21 cellular contexts compared by ENCODE assay signal in the genomic region with DNA sequence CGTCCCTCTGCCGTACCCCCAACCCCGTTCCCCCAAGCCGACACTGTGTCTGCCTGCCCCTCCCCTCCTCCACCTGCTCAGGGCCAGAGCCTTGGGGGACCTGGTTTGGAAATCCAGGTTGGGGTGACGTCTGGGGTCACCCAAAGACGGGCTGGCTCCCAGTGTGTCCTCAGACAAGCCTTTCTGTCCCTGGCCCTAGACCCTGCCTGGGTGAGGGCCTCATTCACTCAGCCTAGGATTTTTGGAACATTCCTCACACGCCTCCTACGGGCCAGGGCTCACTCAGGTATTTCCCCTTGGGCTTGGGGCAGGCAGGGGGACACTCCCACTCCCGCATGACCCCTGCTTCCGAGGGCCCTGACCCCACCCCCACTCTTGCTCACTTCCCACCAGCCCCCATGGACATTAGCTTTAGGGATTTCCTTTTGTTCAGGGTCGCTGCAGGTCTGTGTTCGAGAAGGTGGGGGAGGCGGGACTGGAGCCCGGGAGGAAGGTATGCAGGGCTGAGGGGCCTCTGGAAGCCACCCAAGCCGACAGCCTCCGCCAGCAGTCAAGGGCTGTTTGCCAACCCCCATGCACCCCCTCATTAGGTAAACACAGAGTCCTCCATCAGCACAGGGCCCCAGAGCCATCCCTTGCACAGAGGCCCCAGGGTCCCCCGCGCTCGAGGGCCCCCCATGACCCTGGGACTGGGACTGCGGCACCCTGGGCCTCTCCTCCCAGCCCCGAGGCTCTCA. TPM values are rescaled to one million over a fixed set of nuclear protein-coding genes. Genes with fewer than 3 reads are reported as not detected.
DNase-seq lines count a peak whose midpoint lies in the region; ATAC-seq, FAIRE-seq and TF ChIP-seq lines count a peak whose summit lies in the region.
"Had no signal": no experiment of that assay in that cellular context is flagged by ENCODE, and none has a peak within 500 bp of the region (broad histone marks: within the 10 kb centered on the region; RNA-seq: fewer than 3 reads in every experiment).

No MANE protein-coding gene starts in this region.

- no peaks in the 10 kb centered on the region for H3K4me1 Mint-ChIP-seq in activated naive CD8-positive, alpha-beta T cell treated with anti-CD3 and anti-CD28 coated beads, Interleukin-2, amount 50 U/mL, for 24 hours
- H3K4me1 Mint-ChIP-seq: activated CD4-positive, alpha-beta memory T cell treated with anti-CD3 and anti-CD28 coated beads, Interleukin-2, amount 10 ng/mL, durations not matched to agents 7 days and 5 days; CD4-positive, CD25-positive, alpha-beta regulatory T cell; stimulated activated effector memory CD8-positive, alpha-beta T cell treated with anti-CD3 and anti-CD28 coated beads, Interleukin-12 subunit alpha, Interleukin-12 subunit beta, amount 100 ng/mL, for 72 hours had no signal

- H3K79me1 ChIP-seq in IMR-90 (ENCODE audit: low read depth in 1 of 2, low read length in 2 of 2) = no peaks in the 10 kb centered on the region
- H3K79me1 ChIP-seq in neuronal stem cell (ENCODE audit: low read depth, low read length) = no peaks in the 10 kb centered on the region

- H3K27me3 ChIP-seq in BLaER1 treated with 17β-estradiol and CSF1 and Interleukin-3, amounts not matched to agents 10 nM and 100 nM = peaks cover 0 to 15% (median 0%) of the 10 kb centered on the region in 11 experiments; a peak in 3 of 22 replicates
- H3K27me3 ChIP-seq in IMR-90 (ENCODE audit: control insufficient read depth, insufficient read depth, low read length) (peaks cover 46% of the 10 kb centered on the region), neuronal stem cell (ENCODE audit: control insufficient read depth in 3 of 3, insufficient read depth in 3 of 3, low read depth in 1 of 3, low read length in 3 of 3) (peaks cover 0 to 28% (median 3%) of the 10 kb centered on the region in 3 experiments)

- no peak overlapping the region for H3K56ac ChIP-seq in IMR-90 (ENCODE audit: extremely low read depth, insufficient read depth, low read length)

- no peaks in the 10 kb centered on the region for H3K36me3 ChIP-seq in BLaER1 treated with 17β-estradiol and CSF1 and Interleukin-3, amounts not matched to agents 10 nM and 100 nM
- H3K36me3 ChIP-seq in IMR-90 (ENCODE audit: control insufficient read depth, insufficient read depth, low read length) (no peaks in the 10 kb centered on the region), kidney (ENCODE audit: control insufficient read depth in 1 of 2, insufficient read depth in 2 of 2, low read length in 2 of 2) (no peaks in the 10 kb centered on the region), neuronal stem cell (replicated peaks in 1 of 2; ENCODE audit: control insufficient read depth in 2 of 2, insufficient read depth in 2 of 2, low read length in 2 of 2) (peaks cover 0 to 2% of the 10 kb centered on the region in 2 donors)

- H2AK9ac ChIP-seq in IMR-90 (replicated peaks; ENCODE audit: low read depth, low read length, poor library complexity) = peak overlapping the region; percentile 42

- H2BK20ac ChIP-seq in IMR-90 (ENCODE audit: low read depth, low read length) = no peak overlapping the region

- H2BK120ac ChIP-seq in IMR-90 (ENCODE audit: low read depth, low read length) (no peak overlapping the region), neuronal stem cell (ENCODE audit: low read depth, low read length) (peak overlapping the region; percentile 64)

- H3K18ac ChIP-seq in IMR-90 (ENCODE audit: low read depth, low read length) (no peak overlapping the region), neuronal stem cell (ENCODE audit: low read length) (peak overlapping the region; percentile 72)

- H3K23ac ChIP-seq in IMR-90 (ENCODE audit: low read depth, low read length) = no peak overlapping the region
- H3K23ac ChIP-seq in neuronal stem cell (ENCODE audit: low read depth, low read length, poor library complexity) = no peak overlapping the region

- peak overlapping the region in 6 of 11 experiments; percentile 7 to 32 (median 12); a peak in 9 of 22 replicates for H3K4me2 ChIP-seq in BLaER1 treated with 17β-estradiol and CSF1 and Interleukin-3, amounts not matched to agents 10 nM and 100 nM
- H3K4me2 ChIP-seq in IMR-90 (ENCODE audit: low read depth, low read length) = no peak overlapping the region
- H3K4me2 ChIP-seq in neuronal stem cell (ENCODE audit: insufficient read depth, low read length, poor library complexity, severe bottlenecking) = no peak overlapping the region

- no peak for TF ChIP-seq POLR2A in IMR-90 (IDR thresholded peaks at IDR 0.05; ENCODE audit: low read depth, low read length)

- POLR2A ChIA-PET in IMR-90 (lab: Charles Lee; ENCODE audit: unreplicated experiment) = no interaction called here

- no peak overlapping the region for H3K9ac ChIP-seq in BLaER1 treated with 17β-estradiol and CSF1 and Interleukin-3, amounts not matched to agents 10 nM and 100 nM
- H3K9ac ChIP-seq in IMR-90 (ENCODE audit: low read depth, low read length) (no peak overlapping the region), kidney (ENCODE audit: low read length in 2 of 2) (no peak overlapping the region), neuronal stem cell (ENCODE audit: low read depth, low read length, poor library complexity) (no peak overlapping the region)

- H3K4ac ChIP-seq in IMR-90 (ENCODE audit: low read depth, low read length) = no peak overlapping the region
- no peak overlapping the region for H3K4ac ChIP-seq in neuronal stem cell (ENCODE audit: low read length)

- H2AK5ac ChIP-seq in IMR-90 (ENCODE audit: low read depth, low read length) (no peak overlapping the region), neuronal stem cell (ENCODE audit: low read depth, low read length) (peak overlapping the region; percentile 87)

- intact Hi-C loops in IMR-90 (cut with micrococcal nuclease) = no loop called here
- intact Hi-C loops in kidney (cut with DNase I) = no loop called here

- ATAC-seq in IMR-90 (ENCODE audit: low read depth) (no peak), HG02798 (IDR thresholded peaks at IDR 0.05; ENCODE audit: poor library complexity, unreplicated experiment) (no peak), HG02973 (IDR thresholded peaks at IDR 0.05; ENCODE audit: unreplicated experiment) (no peak)
- ATAC-seq in activated naive CD8-positive, alpha-beta T cell treated with anti-CD3 and anti-CD28 coated beads, Interleukin-2, amount 50 U/mL, for 24 hours = no peak
- ATAC-seq: stimulated activated effector memory CD8-positive, alpha-beta T cell treated with anti-CD3 and anti-CD28 coated beads, Interleukin-12 subunit alpha, Interleukin-12 subunit beta, amount 100 ng/mL, for 72 hours had no signal

- no peaks in the 10 kb centered on the region for H3K36me3 Mint-ChIP-seq in activated naive CD8-positive, alpha-beta T cell treated with anti-CD3 and anti-CD28 coated beads, Interleukin-2, amount 50 U/mL, for 24 hours (ENCODE audit: low read depth)
- H3K36me3 Mint-ChIP-seq: CD4-positive, CD25-positive, alpha-beta regulatory T cell; stimulated activated effector memory CD8-positive, alpha-beta T cell treated with anti-CD3 and anti-CD28 coated beads, Interleukin-12 subunit alpha, Interleukin-12 subunit beta, amount 100 ng/mL, for 72 hours had no signal

- no peak for TF ChIP-seq RAD21 in IMR-90 (IDR thresholded peaks at IDR 0.05; ENCODE audit: low read length)

- BruUV-seq in IMR-90 (replicated peaks; lab: Mats Ljungman, UMichigan) = no TSS peak

- H4K91ac ChIP-seq in IMR-90 (ENCODE audit: insufficient read depth, low read depth, low read length) (no peak overlapping the region), neuronal stem cell (ENCODE audit: low read depth, low read length, poor library complexity) (no peak overlapping the region)

- peaks cover 16% of the 10 kb centered on the region for H3K27me3 Mint-ChIP-seq in activated naive CD8-positive, alpha-beta T cell treated with anti-CD3 and anti-CD28 coated beads, Interleukin-2, amount 50 U/mL, for 24 hours

- in situ Hi-C loops in IMR-90 (cut with MboI; ENCODE audit: low sequenced_read_pairs) = no loop called here

- H2BK15ac ChIP-seq in IMR-90 (ENCODE audit: low read depth, low read length) (no peak overlapping the region), neuronal stem cell (ENCODE audit: low read length) (peak overlapping the region; percentile 84)

- H3K9me3 ChIP-seq in BLaER1 treated with 17β-estradiol and CSF1 and Interleukin-3, amounts not matched to agents 10 nM and 100 nM (replicated peaks in 1 of 11) = no peaks in the 10 kb centered on the region; a peak in 1 of 22 replicates
- H3K9me3 ChIP-seq in IMR-90 (ENCODE audit: control insufficient read depth, insufficient read depth, low read length) = peaks cover 1% of the 10 kb centered on the region; the same call in 1 of the 2 replicates
- no peaks in the 10 kb centered on the region for H3K9me3 ChIP-seq in kidney (ENCODE audit: control insufficient read depth in 1 of 2, low read length in 2 of 2)
- H3K9me3 ChIP-seq in neuronal stem cell (replicated peaks in 1 of 2; ENCODE audit: control insufficient read depth in 2 of 2, insufficient read depth in 1 of 2, low read depth in 1 of 2, low read length in 2 of 2) = peaks cover 0 to 4% of the 10 kb centered on the region in 2 donors

- no peak overlapping the region for H2BK12ac ChIP-seq in neuronal stem cell (ENCODE audit: low read length)

- no peak overlapping the region for H4K5ac ChIP-seq in IMR-90 (ENCODE audit: low read depth, low read length)

- H3K9me3 Mint-ChIP-seq in activated naive CD8-positive, alpha-beta T cell treated with anti-CD3 and anti-CD28 coated beads, Interleukin-2, amount 50 U/mL, for 24 hours = peaks cover 11% of the 10 kb centered on the region

- H3K14ac ChIP-seq in IMR-90 (replicated peaks; ENCODE audit: low read depth, low read length) = no peak overlapping the region
- no peak overlapping the region for H3K14ac ChIP-seq in neuronal stem cell (ENCODE audit: low read length)

- peaks cover 0 to 5% (median 0%) of the 10 kb centered on the region in 11 experiments; a peak in 1 of 22 replicates for H4K20me1 ChIP-seq in BLaER1 treated with 17β-estradiol and CSF1 and Interleukin-3, amounts not matched to agents 10 nM and 100 nM
- no peaks in the 10 kb centered on the region for H4K20me1 ChIP-seq in IMR-90 (ENCODE audit: insufficient read depth, low read length)

- dilution Hi-C loops in IMR-90 (cut with HindIII; ENCODE audit: low sequenced_read_pairs, unreplicated experiment) = no loop called here

- H4K8ac ChIP-seq in IMR-90 (ENCODE audit: low read depth in 2 of 2, low read length in 2 of 2) (no peak overlapping the region), neuronal stem cell (ENCODE audit: low read depth, low read length) (peak overlapping the region; percentile 75)

- no peak overlapping the region for H2BK5ac ChIP-seq in IMR-90 (ENCODE audit: low read depth, low read length, poor library complexity, severe bottlenecking)
- H2BK5ac ChIP-seq in neuronal stem cell (ENCODE audit: low read length) = peak overlapping the region; percentile 69

- peaks cover 3% of the 10 kb centered on the region for H3K9me1 ChIP-seq in IMR-90 (ENCODE audit: insufficient read depth, low read length)

- H3K4me3 Mint-ChIP-seq in activated naive CD8-positive, alpha-beta T cell treated with anti-CD3 and anti-CD28 coated beads, Interleukin-2, amount 50 U/mL, for 24 hours = no peak overlapping the region
- H3K4me3 Mint-ChIP-seq: activated CD4-positive, alpha-beta memory T cell treated with anti-CD3 and anti-CD28 coated beads, Interleukin-2, amount 10 ng/mL, durations not matched to agents 7 days and 5 days; CD4-positive, CD25-positive, alpha-beta regulatory T cell; stimulated activated effector memory CD8-positive, alpha-beta T cell treated with anti-CD3 and anti-CD28 coated beads, Interleukin-12 subunit alpha, Interleukin-12 subunit beta, amount 100 ng/mL, for 72 hours had no signal

- no peak overlapping the region for H3K27ac Mint-ChIP-seq in activated naive CD8-positive, alpha-beta T cell treated with anti-CD3 and anti-CD28 coated beads, Interleukin-2, amount 50 U/mL, for 24 hours
- H3K27ac Mint-ChIP-seq: activated CD4-positive, alpha-beta memory T cell treated with anti-CD3 and anti-CD28 coated beads, Interleukin-2, amount 10 ng/mL, durations not matched to agents 7 days and 5 days; CD4-positive, CD25-positive, alpha-beta regulatory T cell; stimulated activated effector memory CD8-positive, alpha-beta T cell treated with anti-CD3 and anti-CD28 coated beads, Interleukin-12 subunit alpha, Interleukin-12 subunit beta, amount 100 ng/mL, for 72 hours had no signal

- no peak overlapping the region for H3K27ac ChIP-seq in BLaER1 treated with 17β-estradiol and CSF1 and Interleukin-3, amounts not matched to agents 10 nM and 100 nM
- H3K27ac ChIP-seq in IMR-90 (ENCODE audit: insufficient read depth, low read length) = no peak overlapping the region
- H3K27ac ChIP-seq in kidney (ENCODE audit: low read depth in 2 of 2, low read length in 2 of 2) = no peak overlapping the region
- H3K27ac ChIP-seq in neuronal stem cell (replicated peaks; ENCODE audit: low read length) = no peak overlapping the region
- H3K27ac ChIP-seq in coronary artery = no peak overlapping the region

- no peak for FAIRE-seq in kidney (lab: Jason Lieb, UNC)

- H3K4me1 ChIP-seq in BLaER1 treated with 17β-estradiol and CSF1 and Interleukin-3, amounts not matched to agents 10 nM and 100 nM = peaks cover 8 to 45% (median 27%) of the 10 kb centered on the region in 10 experiments; a peak in 19 of 20 replicates
- H3K4me1 ChIP-seq in IMR-90 (ENCODE audit: control insufficient read depth, insufficient read depth, low read length) = no peaks in the 10 kb centered on the region
- no peaks in the 10 kb centered on the region for H3K4me1 ChIP-seq in kidney (ENCODE audit: control insufficient read depth in 1 of 2, insufficient read depth in 1 of 2, low read depth in 1 of 2, low read length in 2 of 2)
- peaks cover 12 to 21% of the 10 kb centered on the region in 2 donors for H3K4me1 ChIP-seq in neuronal stem cell (ENCODE audit: control insufficient read depth in 2 of 2, insufficient read depth in 1 of 2, low read depth in 1 of 2, low read length in 2 of 2)

- no peak overlapping the region for H3K4me3 ChIP-seq in BLaER1 treated with 17β-estradiol and CSF1 and Interleukin-3, amounts not matched to agents 10 nM and 100 nM
- H3K4me3 ChIP-seq in IMR-90 (ENCODE audit: insufficient read depth, low read depth, low read length) (no peak overlapping the region), kidney (ENCODE audit: low read length in 2 of 2) (no peak overlapping the region), neuronal stem cell (ENCODE audit: low read length in 2 of 2) (no peak overlapping the region), coronary artery (no peak overlapping the region)

- no peak for DNase-seq in IMR-90
- DNase-seq in kidney = peak; percentile 61
- DNase-seq in neuronal stem cell (ENCODE audit: low spot score) = no peak
- DNase-seq in activated naive CD8-positive, alpha-beta T cell treated with anti-CD3 and anti-CD28 coated beads, Interleukin-2, amount 50 U/mL, for 24 hours = no peak
- DNase-seq in coronary artery (ENCODE audit: low spot score) = no peak
- DNase-seq: activated CD4-positive, alpha-beta memory T cell treated with anti-CD3 and anti-CD28 coated beads, Interleukin-2, amount 10 ng/mL, durations not matched to agents 7 days and 5 days; activated naive CD4-positive, alpha-beta T cell; activated T-cell treated with anti-CD3 and anti-CD28 coated beads for 4 hours; amygdala; CD4-positive, CD25-positive, alpha-beta regulatory T cell; central memory CD4-positive, alpha-beta T cell; DMS153; foreskin melanocyte; GDM1; GOT3; NCI-H2081; RPMI8226 had no signal

- H2AFZ ChIP-seq in IMR-90 (replicated peaks; ENCODE audit: low read length, poor library complexity) = no peak overlapping the region
- no peak overlapping the region for H2AFZ ChIP-seq in neuronal stem cell (ENCODE audit: low read length)

- CTCF ChIA-PET in IMR-90 (lab: Yijun Ruan, JAX) = no interaction called here

- WGBS in IMR-90 (ENCODE audit: extremely low coverage in 2 of 2, insufficient read length in 1 of 2), 2 experiments = 50% methylated on average over 2 of the region's 21 CpGs; no CpG with 5 or more reads in 1 of the 2 experiments
- no CpG with 5 or more reads among the region's 21 CpGs for WGBS in neuronal stem cell (ENCODE audit: extremely low coverage in 2 of 2, insufficient read length in 2 of 2, insufficient replicate concordance in 1 of 2), 2 donors

- TF ChIP-seq CTCF in IMR-90 (conservative IDR thresholded peaks at IDR 0.05; ENCODE audit: low read depth, low read length) (no peak), kidney (IDR thresholded peaks at IDR 0.05; ENCODE audit: borderline replicate concordance, extremely low read depth, insufficient read depth) (no peak), coronary artery (IDR thresholded peaks at IDR 0.05) (no peak)

RNA-seq across cellular contexts. Expression of a gene that starts 35.1 kb away (rescaled TPM):
- total RNA-seq in IMR-90 (2012; rRNA removed) (3.8 and 4.7 TPM in 2 replicates), kidney (53.0 TPM)
- polyA plus RNA-seq in IMR-90 (2012; rRNA removed) (3.3 and 4.7 TPM in 2 replicates), kidney (ENCODE audit: insufficient read depth, low read depth, low replicate concordance) (14.1 TPM)
- 2.9 and 3.2 TPM in 2 replicates for polyA plus RNA-seq in IMR-90 (2012; cell fraction: cytosol; rRNA removed)
- 9.1 and 10.4 TPM in 2 replicates for polyA plus RNA-seq in IMR-90 (2012; cell fraction: nucleus; rRNA removed; ENCODE audit: low replicate concordance)
- 6.2 TPM for polyA plus RNA-seq in neuronal stem cell (2013, experiment 1 of 2)
- polyA plus RNA-seq in neuronal stem cell (2013, experiment 2 of 2) = 5.7 TPM
- polyA plus RNA-seq: CD4-positive, CD25-positive, alpha-beta regulatory T cell had no signal

Comparison
In these comparisons a context has a peak if more than half of its experiments do, and no peak if none do; other contexts are left out.
1. H3K4me2 ChIP-seq: peak in BLaER1 treated with 17β-estradiol and CSF1 and Interleukin-3, amounts not matched to agents 10 nM and 100 nM (6 of 11); none in IMR-90 (single experiment) and neuronal stem cell (single experiment).